In genomic region chr17:47927821-47928400, GRCh38 we compare ENCODE assay signal across 26 cellular contexts. TPM values are rescaled to one million over a fixed set of nuclear protein-coding genes. Genes with fewer than 3 reads are reported as not detected.
"Had no signal": no experiment of that assay in that cellular context is flagged by ENCODE, and none has a peak within 500 bp of the region (broad histone marks: within the 10 kb centered on the region; RNA-seq: fewer than 3 reads in every experiment).

No MANE protein-coding gene starts in this region.

- ATAC-seq: esophagus mucosa; heart left ventricle; naive thymus-derived CD4-positive, alpha-beta T cell had no signal

- H3K9me3 ChIP-seq: heart left ventricle, sigmoid colon, suprapubic skin, thyroid gland had no signal

- FAIRE-seq: endometrium, frontal cortex, islet of Langerhans, urothelium cell line had no signal

- H3K4me1 ChIP-seq: sigmoid colon had no signal

- H3K27me3 ChIP-seq: heart left ventricle, sigmoid colon, suprapubic skin, thyroid gland had no signal

- H3K4me3 ChIP-seq: heart left ventricle, sigmoid colon, skin epidermis, suprapubic skin, thyroid gland had no signal

- H3K27ac Mint-ChIP-seq: type B pancreatic cell had no signal

- H3K9me3 Mint-ChIP-seq: naive thymus-derived CD4-positive, alpha-beta T cell; type B pancreatic cell had no signal

- H3K4me3 Mint-ChIP-seq: naive thymus-derived CD4-positive, alpha-beta T cell; type B pancreatic cell had no signal

- DNase-seq: effector memory CD4-positive, alpha-beta T cell; hippocampal formation; kidney glomerular epithelial cell; mammary epithelial cell; naive thymus-derived CD4-positive, alpha-beta T cell; posterior cingulate gyrus; sigmoid colon; stimulated activated CD4-positive, alpha-beta T cell treated with anti-CD3 and anti-CD28 coated beads, Interleukin-2, amount 100 ng/mL, for 24 hours; stimulated activated CD4-positive, alpha-beta T cell treated with anti-CD3 and anti-CD28 coated beads, Interleukin-4, amount 100 ng/mL, for 4 hours; thyroid gland had no signal

- H3K27ac ChIP-seq: sigmoid colon, skin epidermis, thyroid gland had no signal

- H3K27me3 Mint-ChIP-seq: naive thymus-derived CD4-positive, alpha-beta T cell; type B pancreatic cell had no signal

RNA-seq across cellular contexts. Expression of gene PRR15L, which starts 29.8 kb away (rescaled TPM):
- total RNA-seq: fibroblast of lung; frontal cortex; glomerular endothelial cell; mesenteric fat pad; mononuclear cell; naive thymus-derived CD4-positive, alpha-beta T cell; osteocyte; pulmonary artery endothelial cell had no signal
- polyA plus RNA-seq: fibroblast of lung, neural cell had no signal
